ENCODE assay signal across 1 cellular context in the genomic region with DNA sequence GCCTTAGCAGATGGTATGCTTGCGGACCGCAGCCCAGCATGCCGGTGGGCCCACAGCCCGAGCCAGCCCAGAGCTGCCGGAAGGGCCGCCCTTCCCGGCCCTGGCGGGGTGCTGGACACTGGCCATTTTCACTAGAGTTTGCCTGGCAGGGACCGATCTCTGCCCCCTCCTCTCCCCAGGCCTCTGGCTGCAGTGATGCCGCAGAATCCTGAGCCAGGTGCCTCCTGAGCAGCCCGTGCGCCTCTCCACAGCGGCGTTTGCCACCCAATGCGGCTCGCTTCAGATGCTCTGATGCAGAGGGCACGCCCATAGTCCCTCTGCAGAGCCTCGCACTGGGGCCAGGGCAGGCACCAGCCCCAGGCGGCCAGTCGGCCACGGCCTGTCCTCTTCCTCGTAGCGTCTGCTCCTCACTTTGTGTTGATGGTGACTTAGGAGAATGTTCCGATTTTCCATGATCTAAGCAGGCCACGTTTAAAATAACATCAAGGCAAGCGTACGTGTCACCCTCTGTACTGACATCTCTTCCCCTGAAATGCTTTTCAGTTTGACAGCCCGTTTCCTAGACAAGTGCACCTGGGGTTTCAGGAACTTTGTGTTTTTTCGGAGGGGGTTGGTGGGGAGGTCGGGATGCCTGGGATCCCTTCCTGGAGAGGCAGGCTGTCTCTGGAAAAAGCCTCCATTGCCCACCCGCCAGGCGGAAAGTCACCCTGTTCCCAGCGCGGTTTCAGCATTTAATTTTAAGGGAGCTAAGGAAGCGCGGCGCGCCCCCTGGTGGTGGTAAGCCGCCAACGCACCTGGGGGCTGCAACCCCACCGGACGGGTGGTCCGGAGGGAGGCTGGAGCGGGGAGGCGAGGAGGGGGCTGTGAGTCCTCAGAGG.
TF ChIP-seq lines count a peak whose summit lies in the region.

No MANE protein-coding gene starts in this region.

TF ChIP-seq in K562, 482 proteins besides CTCF, POLR2A, EP300 and RAD21 (continued from another document):
- no peak for TF ChIP-seq IRF1 (CRISPR knock-in tag; IDR thresholded peaks at IDR 0.05; ENCODE audit: borderline replicate concordance)
- TF ChIP-seq TEAD1 (CRISPR knock-in tag; IDR thresholded peaks at IDR 0.05): peak in 1 of 2 experiments; percentile 54; a peak in 1 of 4 replicates
- TF ChIP-seq VEZF1 (CRISPR knock-in tag; IDR thresholded peaks at IDR 0.05): peak; percentile 71
- TF ChIP-seq ZBTB2 (IDR thresholded peaks at IDR 0.05): no peak
- TF ChIP-seq ZNF318 (IDR thresholded peaks at IDR 0.05; ENCODE audit: borderline replicate concordance in 1 of 2, low read depth in 1 of 2): no peak
- no peak for TF ChIP-seq FOS (IDR thresholded peaks at IDR 0.05; ENCODE audit: extremely low read depth, insufficient read length)
- TF ChIP-seq ZBTB7A (IDR thresholded peaks at IDR 0.05; ENCODE audit: borderline replicate concordance, control insufficient read depth, low read depth, low read length): peak; percentile 98
- TF ChIP-seq GABPB2 (CRISPR knock-in tag; conservative IDR thresholded peaks at IDR 0.05): no peak
- no peak for TF ChIP-seq MCM3 (IDR thresholded peaks at IDR 0.05)
- TF ChIP-seq PCBP2 (IDR thresholded peaks at IDR 0.05; ENCODE audit: low read depth, low read length, poor library complexity, severe bottlenecking): no peak
- TF ChIP-seq POLR2G (IDR thresholded peaks at IDR 0.05; ENCODE audit: low read depth, low read length): 0 out of 2 replicates have a peak, but pooled peaks have one; percentile 28
- no peak for TF ChIP-seq ZNF717 (CRISPR knock-in tag; IDR thresholded peaks at IDR 0.05)
- no peak for TF ChIP-seq MYC (IDR thresholded peaks at IDR 0.05; ENCODE audit: low read depth, low read length)
- TF ChIP-seq MYC (CRISPR knock-in tag; IDR thresholded peaks at IDR 0.05; ENCODE audit: borderline replicate concordance, low read depth): no peak
- no peak for TF ChIP-seq PPARD (CRISPR knock-in tag; IDR thresholded peaks at IDR 0.05)
- TF ChIP-seq CCAR2 (IDR thresholded peaks at IDR 0.05; ENCODE audit: low read depth, low read length): no peak
- no peak for TF ChIP-seq TBL1XR1 (IDR thresholded peaks at IDR 0.05; ENCODE audit: low read length in 2 of 2)
- no peak for TF ChIP-seq ZNF347 (CRISPR knock-in tag; IDR thresholded peaks at IDR 0.05; ENCODE audit: low read depth)
- no peak for TF ChIP-seq ZFP1 (CRISPR knock-in tag; IDR thresholded peaks at IDR 0.05)
- TF ChIP-seq, protein P1, sequence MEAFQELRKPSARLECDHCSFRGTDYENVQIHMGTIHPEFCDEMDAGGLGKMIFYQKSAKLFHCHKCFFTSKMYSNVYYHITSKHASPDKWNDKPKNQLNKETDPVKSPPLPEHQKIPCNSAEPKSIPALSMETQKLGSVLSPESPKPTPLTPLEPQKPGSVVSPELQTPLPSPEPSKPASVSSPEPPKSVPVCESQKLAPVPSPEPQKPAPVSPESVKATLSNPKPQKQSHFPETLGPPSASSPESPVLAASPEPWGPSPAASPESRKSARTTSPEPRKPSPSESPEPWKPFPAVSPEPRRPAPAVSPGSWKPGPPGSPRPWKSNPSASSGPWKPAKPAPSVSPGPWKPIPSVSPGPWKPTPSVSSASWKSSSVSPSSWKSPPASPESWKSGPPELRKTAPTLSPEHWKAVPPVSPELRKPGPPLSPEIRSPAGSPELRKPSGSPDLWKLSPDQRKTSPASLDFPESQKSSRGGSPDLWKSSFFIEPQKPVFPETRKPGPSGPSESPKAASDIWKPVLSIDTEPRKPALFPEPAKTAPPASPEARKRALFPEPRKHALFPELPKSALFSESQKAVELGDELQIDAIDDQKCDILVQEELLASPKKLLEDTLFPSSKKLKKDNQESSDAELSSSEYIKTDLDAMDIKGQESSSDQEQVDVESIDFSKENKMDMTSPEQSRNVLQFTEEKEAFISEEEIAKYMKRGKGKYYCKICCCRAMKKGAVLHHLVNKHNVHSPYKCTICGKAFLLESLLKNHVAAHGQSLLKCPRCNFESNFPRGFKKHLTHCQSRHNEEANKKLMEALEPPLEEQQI (IDR thresholded peaks at IDR 0.05): no peak
- TF ChIP-seq CBX1 (IDR thresholded peaks at IDR 0.05; ENCODE audit: low read depth): no peak
- peak; percentile 15 for TF ChIP-seq HMGN3 (IDR thresholded peaks at IDR 0.05; ENCODE audit: borderline replicate concordance, extremely low read depth, insufficient read length, low read depth, low read length)
- TF ChIP-seq MAZ (CRISPR knock-in tag; conservative IDR thresholded peaks at IDR 0.05 in 1 of 2, IDR thresholded peaks at IDR 0.05 in 1 of 2): peak; percentile 41 to 74; a peak in 3 of 4 replicates
- no peak for TF ChIP-seq E2F6 (IDR thresholded peaks at IDR 0.05; ENCODE audit: borderline replicate concordance in 1 of 2, extremely low read depth in 1 of 2, insufficient read depth in 1 of 2, insufficient read length in 1 of 2, low read depth in 1 of 2, low read length in 1 of 2, poor library complexity in 1 of 2, severe bottlenecking in 1 of 2)
- TF ChIP-seq CHCHD3 (CRISPR knock-in tag; IDR thresholded peaks at IDR 0.05): no peak
- TF ChIP-seq KAT8 (IDR thresholded peaks at IDR 0.05; ENCODE audit: low read depth): no peak
- TF ChIP-seq PATZ1 (CRISPR knock-in tag; IDR thresholded peaks at IDR 0.05; ENCODE audit: borderline replicate concordance): no peak
- TF ChIP-seq NR1H2 (CRISPR knock-in tag; IDR thresholded peaks at IDR 0.05): no peak
- no peak for TF ChIP-seq BACH1 (tag; IDR thresholded peaks at IDR 0.05)
- peak; percentile 48; the same call in 1 of the 2 replicates for TF ChIP-seq ZNF384 (IDR thresholded peaks at IDR 0.05; ENCODE audit: low read depth, low read length)
- TF ChIP-seq, protein P2, sequence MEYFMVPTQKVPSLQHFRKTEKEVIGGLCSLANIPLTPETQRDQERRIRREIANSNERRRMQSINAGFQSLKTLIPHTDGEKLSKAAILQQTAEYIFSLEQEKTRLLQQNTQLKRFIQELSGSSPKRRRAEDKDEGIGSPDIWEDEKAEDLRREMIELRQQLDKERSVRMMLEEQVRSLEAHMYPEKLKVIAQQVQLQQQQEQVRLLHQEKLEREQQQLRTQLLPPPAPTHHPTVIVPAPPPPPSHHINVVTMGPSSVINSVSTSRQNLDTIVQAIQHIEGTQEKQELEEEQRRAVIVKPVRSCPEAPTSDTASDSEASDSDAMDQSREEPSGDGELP (CRISPR knock-in tag; IDR thresholded peaks at IDR 0.05; ENCODE audit: borderline replicate concordance): peak; percentile 32; the same call in 1 of the 2 replicates
